ENCODE assay signal across 1 cellular context in genomic region chr2:101124684-101125366, GRCh38.
TF ChIP-seq lines count a peak whose summit lies in the region.

No MANE protein-coding gene starts in this region.

TF ChIP-seq in HepG2, 621 proteins besides CTCF, POLR2A, EP300 and RAD21 (continued from another document and continues in another):
- TF ChIP-seq CREBL2 (CRISPR knock-in tag; IDR thresholded peaks at IDR 0.05; ENCODE audit: borderline replicate concordance): no peak
- peak; percentile 50; the same call in 1 of the 2 replicates for TF ChIP-seq ARID4A (CRISPR knock-in tag; IDR thresholded peaks at IDR 0.05; ENCODE audit: borderline replicate concordance)
- TF ChIP-seq PTBP1 (IDR thresholded peaks at IDR 0.05; ENCODE audit: low read depth, low read length, poor library complexity, severe bottlenecking): no peak
- peak; percentile 97 for TF ChIP-seq RCOR2 (CRISPR knock-in tag; IDR thresholded peaks at IDR 0.05)
- TF ChIP-seq NR2F6 (IDR thresholded peaks at IDR 0.05): peak; percentile 85
- peak; percentile 91 for TF ChIP-seq NR2F6 (CRISPR knock-in tag; IDR thresholded peaks at IDR 0.05)
- TF ChIP-seq SP1 (IDR thresholded peaks at IDR 0.05): no peak
- TF ChIP-seq SP1 (CRISPR knock-in tag; IDR thresholded peaks at IDR 0.05): no peak
- peak; percentile 29; the same call in 1 of the 2 replicates for TF ChIP-seq ATF7 (IDR thresholded peaks at IDR 0.05)
- TF ChIP-seq ATF7 (CRISPR knock-in tag; IDR thresholded peaks at IDR 0.05): peak; percentile 61; the same call in 1 of the 2 replicates
- TF ChIP-seq HHEX (CRISPR knock-in tag; IDR thresholded peaks at IDR 0.05): no peak
- 0 out of 2 replicates have a peak, but pooled peaks have one; percentile 34 for TF ChIP-seq E2F1 (CRISPR knock-in tag; IDR thresholded peaks at IDR 0.05)
- TF ChIP-seq ZNF850 (CRISPR knock-in tag; conservative IDR thresholded peaks at IDR 0.05): no peak
- peak; percentile 98 for TF ChIP-seq SALL1 (CRISPR knock-in tag; IDR thresholded peaks at IDR 0.05)
- TF ChIP-seq ZNF670 (CRISPR knock-in tag; IDR thresholded peaks at IDR 0.05; ENCODE audit: borderline replicate concordance): peak; percentile 53; the same call in 1 of the 2 replicates
- no peak for TF ChIP-seq GLMP (CRISPR knock-in tag; IDR thresholded peaks at IDR 0.05; ENCODE audit: borderline replicate concordance)
- no peak for TF ChIP-seq BCL3 (CRISPR knock-in tag; IDR thresholded peaks at IDR 0.05)
- TF ChIP-seq ZNF280B (CRISPR knock-in tag; IDR thresholded peaks at IDR 0.05; ENCODE audit: borderline replicate concordance): no peak
- no peak for TF ChIP-seq ZNF329 (CRISPR knock-in tag; IDR thresholded peaks at IDR 0.05; ENCODE audit: low read depth)
- no peak for TF ChIP-seq ETV6 (CRISPR knock-in tag; conservative IDR thresholded peaks at IDR 0.05)
- TF ChIP-seq KMT2B (CRISPR knock-in tag; IDR thresholded peaks at IDR 0.05): peak; percentile 19; the same call in 1 of the 2 replicates
- TF ChIP-seq SALL2 (CRISPR knock-in tag; IDR thresholded peaks at IDR 0.05): no peak
- no peak for TF ChIP-seq ZFP41 (CRISPR knock-in tag; IDR thresholded peaks at IDR 0.05; ENCODE audit: borderline replicate concordance)
- TF ChIP-seq ZNF225 (CRISPR knock-in tag; IDR thresholded peaks at IDR 0.05): no peak
- TF ChIP-seq NCOR1 (IDR thresholded peaks at IDR 0.05; ENCODE audit: borderline replicate concordance, low read length): peak; percentile 71; the same call in 1 of the 2 replicates
- TF ChIP-seq CSRNP2 (CRISPR knock-in tag; conservative IDR thresholded peaks at IDR 0.05; ENCODE audit: low read depth): no peak
- no peak for TF ChIP-seq ARHGAP35 (CRISPR knock-in tag; IDR thresholded peaks at IDR 0.05; ENCODE audit: borderline replicate concordance)
- no peak for TF ChIP-seq MED13 (CRISPR knock-in tag; IDR thresholded peaks at IDR 0.05)
- TF ChIP-seq ZNF589 (CRISPR knock-in tag; conservative IDR thresholded peaks at IDR 0.05): no peak
- no peak for TF ChIP-seq FOXC1 (CRISPR knock-in tag; IDR thresholded peaks at IDR 0.05; ENCODE audit: borderline replicate concordance)
- no peak for TF ChIP-seq SP140L (CRISPR knock-in tag; IDR thresholded peaks at IDR 0.05; ENCODE audit: borderline replicate concordance)
- no peak for TF ChIP-seq ZNF431 (CRISPR knock-in tag; IDR thresholded peaks at IDR 0.05; ENCODE audit: borderline replicate concordance, low read depth)
- no peak for TF ChIP-seq MYNN (CRISPR knock-in tag; IDR thresholded peaks at IDR 0.05; ENCODE audit: low read depth)
- peak; percentile 56; the same call in 1 of the 2 replicates for TF ChIP-seq THAP11 (CRISPR knock-in tag; IDR thresholded peaks at IDR 0.05)
- TF ChIP-seq ZNF3 (CRISPR knock-in tag; IDR thresholded peaks at IDR 0.05): no peak; the same call in 1 of the 2 replicates
- TF ChIP-seq ZNF616 (CRISPR knock-in tag; IDR thresholded peaks at IDR 0.05; ENCODE audit: low read depth): no peak
- no peak for TF ChIP-seq KLF12 (CRISPR knock-in tag; IDR thresholded peaks at IDR 0.05; ENCODE audit: borderline replicate concordance)
- TF ChIP-seq PATZ1 (CRISPR knock-in tag; IDR thresholded peaks at IDR 0.05): peak; percentile 81
- TF ChIP-seq NR2C2 (CRISPR knock-in tag; IDR thresholded peaks at IDR 0.05; ENCODE audit: borderline replicate concordance): no peak; the same call in 1 of the 2 replicates
- TF ChIP-seq ZNF652 (CRISPR knock-in tag; IDR thresholded peaks at IDR 0.05; ENCODE audit: borderline replicate concordance, low read depth): peak; percentile 56; the same call in 1 of the 2 replicates
- no peak for TF ChIP-seq CBX5 (CRISPR knock-in tag; IDR thresholded peaks at IDR 0.05; ENCODE audit: borderline replicate concordance)
- TF ChIP-seq KDM6A (CRISPR knock-in tag; IDR thresholded peaks at IDR 0.05; ENCODE audit: low read depth): peak; percentile 66; the same call in 1 of the 2 replicates
- peak; percentile 31; the same call in 1 of the 2 replicates for TF ChIP-seq NFIC (IDR thresholded peaks at IDR 0.05; ENCODE audit: low read length)
- TF ChIP-seq ZNF609 (CRISPR knock-in tag; IDR thresholded peaks at IDR 0.05; ENCODE audit: borderline replicate concordance): peak; percentile 70
- no peak for TF ChIP-seq ZNF550 (CRISPR knock-in tag; IDR thresholded peaks at IDR 0.05; ENCODE audit: borderline replicate concordance)
- TF ChIP-seq ZNF562 (CRISPR knock-in tag; IDR thresholded peaks at IDR 0.05; ENCODE audit: borderline replicate concordance): no peak
- no peak for TF ChIP-seq ZNF713 (CRISPR knock-in tag; IDR thresholded peaks at IDR 0.05)
- no peak for TF ChIP-seq ZNF296 (CRISPR knock-in tag; conservative IDR thresholded peaks at IDR 0.05)
- TF ChIP-seq GABPB1 (CRISPR knock-in tag; IDR thresholded peaks at IDR 0.05): no peak
- no peak for TF ChIP-seq RNF2 (conservative IDR thresholded peaks at IDR 0.05; ENCODE audit: low read depth)
- TF ChIP-seq ZNF672 (CRISPR knock-in tag; IDR thresholded peaks at IDR 0.05): no peak
- TF ChIP-seq LCORL (IDR thresholded peaks at IDR 0.05): no peak; the same call in 1 of the 2 replicates
- peak; percentile 93 for TF ChIP-seq LCORL (CRISPR knock-in tag; IDR thresholded peaks at IDR 0.05)
